11 cellular contexts compared by ENCODE assay signal in genomic region chr14:66038214-66038977, GRCh38.
DNase-seq lines count a peak whose midpoint lies in the region; ATAC-seq and TF ChIP-seq lines count a peak whose summit lies in the region.
"Had no signal": no experiment of that assay in that cellular context is flagged by ENCODE, and none has a peak within 500 bp of the region (broad histone marks: within the 10 kb centered on the region; RNA-seq: fewer than 3 reads in every experiment).

No MANE protein-coding gene starts in this region.

- H3K4me3 ChIP-seq in PC-3 (ENCODE audit: low read length) (no peak overlapping the region), fibroblast of villous mesenchyme (ENCODE audit: low read depth, low read length) (no peak overlapping the region), neural progenitor cell (no peak overlapping the region), Peyer's patch (no peak overlapping the region)

- H3K9ac ChIP-seq in PC-3 (ENCODE audit: low read length) (no peak overlapping the region), neural progenitor cell (no peak overlapping the region)

- H2AFZ ChIP-seq in PC-3 (ENCODE audit: low read length) (no peak overlapping the region), neural progenitor cell (replicated peaks) (peak overlapping the region; percentile 44)

- H3K36me3 ChIP-seq in PC-3 (ENCODE audit: low read depth, low read length) (no peaks in the 10 kb centered on the region), neural progenitor cell (no peaks in the 10 kb centered on the region), Peyer's patch (no peaks in the 10 kb centered on the region)

- no peaks in the 10 kb centered on the region for H3K9me2 ChIP-seq in PC-3 (replicated peaks; ENCODE audit: low read length)

- no peak for TF ChIP-seq POLR2A in Peyer's patch (IDR thresholded peaks at IDR 0.05)

- no peak overlapping the region for H3K27ac ChIP-seq in PC-3 (ENCODE audit: low read length)
- no peak overlapping the region for H3K27ac ChIP-seq in neural progenitor cell
- no peak overlapping the region for H3K27ac ChIP-seq in Peyer's patch

- no TSS peak for BruUV-seq in PC-3 (replicated peaks; lab: Mats Ljungman, UMichigan)

- H3K27me3 ChIP-seq in PC-3 (ENCODE audit: low read length) (peaks cover 63% of the 10 kb centered on the region), neural progenitor cell (no peaks in the 10 kb centered on the region), Peyer's patch (no peaks in the 10 kb centered on the region)

- H3K27me3 Mint-ChIP-seq in neural progenitor cell (ENCODE audit: insufficient read depth, low read depth) (no peaks in the 10 kb centered on the region), glutamatergic neuron (ENCODE audit: unreplicated experiment) (no peaks in the 10 kb centered on the region)

- H3F3A ChIP-seq in PC-3 (ENCODE audit: low read length, unreplicated experiment) (no peaks in the 10 kb centered on the region), neural progenitor cell (ENCODE audit: low read depth) (no peaks in the 10 kb centered on the region)

- H3K27ac Mint-ChIP-seq in neural progenitor cell (no peak overlapping the region), glutamatergic neuron (ENCODE audit: unreplicated experiment) (no peak overlapping the region)

- intact Hi-C loops in PC-3 (cut with micrococcal nuclease), result no loop called here

- H4K20me1 ChIP-seq in PC-3 (ENCODE audit: low read length) (no peaks in the 10 kb centered on the region), neural progenitor cell (ENCODE audit: low read depth) (no peaks in the 10 kb centered on the region)

- H3K9me3 Mint-ChIP-seq in neural progenitor cell (peaks cover under 1% of the 10 kb centered on the region), glutamatergic neuron (ENCODE audit: unreplicated experiment) (peaks cover 1% of the 10 kb centered on the region)

- H3K4me1 ChIP-seq in PC-3 (ENCODE audit: insufficient read depth, low read length) (no peaks in the 10 kb centered on the region), neural progenitor cell (no peaks in the 10 kb centered on the region), Peyer's patch (no peaks in the 10 kb centered on the region)
- H3K4me1 ChIP-seq: Caco-2 had no signal

- peak; percentile 88 for DNase-seq in COLO829 (ENCODE audit: low spot score)
- peak; percentile 19 for DNase-seq in PC-3
- peak; percentile 78 for DNase-seq in fibroblast of villous mesenchyme (ENCODE audit: low read depth)
- no peak for DNase-seq in neural progenitor cell (ENCODE audit: low spot score)
- no peak for DNase-seq in NCI-H2081 (lab: John Stamatoyannopoulos, UW)
- no peak for DNase-seq in glutamatergic neuron
- DNase-seq in stimulated activated CD4-positive, alpha-beta T cell treated with anti-CD3 and anti-CD28 coated beads, Interleukin-4, amount 100 ng/mL, for 1 hour, result no peak
- DNase-seq in Peyer's patch, result no peak
- DNase-seq: Caco-2, naive B cell, NCI-H774 had no signal

- peak overlapping the region; percentile 27 for H3K4me3 Mint-ChIP-seq in neural progenitor cell
- H3K4me3 Mint-ChIP-seq in glutamatergic neuron (ENCODE audit: unreplicated experiment), result no peak overlapping the region
- H3K4me3 Mint-ChIP-seq: naive B cell had no signal

- H3K4me2 ChIP-seq in PC-3 (ENCODE audit: low read length) (no peak overlapping the region), neural progenitor cell (no peak overlapping the region)

- POLR2A ChIA-PET in PC-3 (lab: Charles Lee; ENCODE audit: unreplicated experiment), result no interaction called here

- 0 out of 2 replicates have a peak, but pooled peaks have one; percentile 22 for ATAC-seq in PC-3

- H3K4me1 Mint-ChIP-seq in neural progenitor cell (no peaks in the 10 kb centered on the region), glutamatergic neuron (ENCODE audit: low read depth, unreplicated experiment) (no peaks in the 10 kb centered on the region)
- H3K4me1 Mint-ChIP-seq: naive B cell had no signal

- no peaks in the 10 kb centered on the region for H3K9me3 ChIP-seq in PC-3 (ENCODE audit: low read length)
- no peaks in the 10 kb centered on the region for H3K9me3 ChIP-seq in neural progenitor cell (ENCODE audit: low read depth)
- no peaks in the 10 kb centered on the region for H3K9me3 ChIP-seq in Peyer's patch
- H3K9me3 ChIP-seq: Caco-2 had no signal

- H3K36me3 Mint-ChIP-seq in neural progenitor cell, result no peaks in the 10 kb centered on the region
- H3K36me3 Mint-ChIP-seq in glutamatergic neuron (ENCODE audit: unreplicated experiment), result peaks cover under 1% of the 10 kb centered on the region
- H3K36me3 Mint-ChIP-seq: naive B cell had no signal

- TF ChIP-seq CTCF in PC-3 (conservative IDR thresholded peaks at IDR 0.05; ENCODE audit: low read depth, low read length) (no peak), fibroblast of villous mesenchyme (IDR thresholded peaks at IDR 0.05; ENCODE audit: insufficient read depth, low read depth, low read length) (no peak), neural progenitor cell (IDR thresholded peaks at IDR 0.05) (no peak), glutamatergic neuron (IDR thresholded peaks at IDR 0.05; ENCODE audit: partially characterized antibody, unreplicated experiment) (no peak), Peyer's patch (IDR thresholded peaks at IDR 0.05) (no peak)

- CTCF ChIA-PET in PC-3 (lab: Charles Lee), result no interaction called here

- no peaks in the 10 kb centered on the region for H3K79me2 ChIP-seq in PC-3 (ENCODE audit: low read length)
- H3K79me2 ChIP-seq in neural progenitor cell (ENCODE audit: low read depth), result no peaks in the 10 kb centered on the region

Comparison
In these comparisons a context has a peak if more than half of its experiments do, and no peak if none do; other contexts are left out.
1. DNase-seq: peak in COLO829 (single experiment), PC-3 (single experiment) and fibroblast of villous mesenchyme (single experiment); none in neural progenitor cell (single experiment), NCI-H2081 (0 of 2), glutamatergic neuron (single experiment), stimulated activated CD4-positive, alpha-beta T cell treated with anti-CD3 and anti-CD28 coated beads, Interleukin-4, amount 100 ng/mL, for 1 hour (single experiment) and Peyer's patch (0 of 3).